1 cellular context compared by ENCODE assay signal in genomic region chr1:226691257-226691656, GRCh38.
TF ChIP-seq lines count a peak whose summit lies in the region.

No MANE protein-coding gene starts in this region.

TF ChIP-seq in liver, 16 proteins besides CTCF, POLR2A, EP300 and RAD21 (continued from another document):
- no peak for TF ChIP-seq REST (IDR thresholded peaks at IDR 0.05)
- no peak for TF ChIP-seq FOXA2 (IDR thresholded peaks at IDR 0.05)
- TF ChIP-seq RXRA (IDR thresholded peaks at IDR 0.05), result no peak
- TF ChIP-seq JUND (IDR thresholded peaks at IDR 0.05), result no peak
- TF ChIP-seq YY1 (IDR thresholded peaks at IDR 0.05), result no peak
- no peak for TF ChIP-seq TAF1 (conservative IDR thresholded peaks at IDR 0.05)
- no peak for TF ChIP-seq GABPA (IDR thresholded peaks at IDR 0.05 in 1 of 2, conservative IDR thresholded peaks at IDR 0.05 in 1 of 2)
- no peak for TF ChIP-seq SP1 (IDR thresholded peaks at IDR 0.05)
- TF ChIP-seq MAX (IDR thresholded peaks at IDR 0.05), result no peak
- no peak for TF ChIP-seq HNF4A (conservative IDR thresholded peaks at IDR 0.05)
- no peak for TF ChIP-seq EGR1 (IDR thresholded peaks at IDR 0.05; ENCODE audit: low read depth in 2 of 2)
- no peak for TF ChIP-seq NR2F2 (IDR thresholded peaks at IDR 0.05)
- TF ChIP-seq FOXA1 (IDR thresholded peaks at IDR 0.05), result no peak
- no peak for TF ChIP-seq ATF3 (IDR thresholded peaks at IDR 0.05)
